ENCODE assay signal across 21 cellular contexts in genomic region chr11:107988397-107989158, GRCh38. TPM values are rescaled to one million over a fixed set of nuclear protein-coding genes. Genes with fewer than 3 reads are reported as not detected.
DNase-seq lines count a peak whose midpoint lies in the region; ATAC-seq, FAIRE-seq and TF ChIP-seq lines count a peak whose summit lies in the region.
"Had no signal": no experiment of that assay in that cellular context is flagged by ENCODE, and none has a peak within 500 bp of the region (broad histone marks: within the 10 kb centered on the region; RNA-seq: fewer than 3 reads in every experiment).

No MANE protein-coding gene starts in this region.

- ATAC-seq in lower lobe of right lung = peak; percentile 76 to 88
- no peak for ATAC-seq in GM21390 (IDR thresholded peaks at IDR 0.05; ENCODE audit: unreplicated experiment)
- ATAC-seq in HG03095 (IDR thresholded peaks at IDR 0.05; ENCODE audit: unreplicated experiment) = no peak
- ATAC-seq: activated CD8-positive, alpha-beta T cell treated with anti-CD3 and anti-CD28 coated beads, Interleukin-2, amount 10 ng/mL, durations not matched to agents 7 days and 5 days; stimulated activated naive CD8-positive, alpha-beta T cell treated with anti-CD3 and anti-CD28 coated beads, Interleukin-15, amount 100 ng/mL, for 72 hours had no signal

- H3K36me3 Mint-ChIP-seq in endodermal cell (ENCODE audit: low read depth) (no peaks in the 10 kb centered on the region), endothelial cell (ENCODE audit: low read depth, unreplicated experiment) (no peaks in the 10 kb centered on the region)

- peak; percentile 41 for FAIRE-seq in GM18507 (lab: Jason Lieb, UNC)
- FAIRE-seq: keratinocyte, urothelium cell line had no signal

- TF ChIP-seq CTCF in lower lobe of right lung (IDR thresholded peaks at IDR 0.05) = no peak
- TF ChIP-seq CTCF in endodermal cell (conservative IDR thresholded peaks at IDR 0.05) = no peak
- no peak for TF ChIP-seq CTCF in endothelial cell (IDR thresholded peaks at IDR 0.05; ENCODE audit: unreplicated experiment)

- H3K9me3 Mint-ChIP-seq in endodermal cell = no peaks in the 10 kb centered on the region
- no peaks in the 10 kb centered on the region for H3K9me3 Mint-ChIP-seq in endothelial cell (ENCODE audit: unreplicated experiment)
- H3K9me3 Mint-ChIP-seq: activated T-helper 2 cell treated with anti-CD3 and anti-CD28 coated beads, Interferon-gamma antibody, Interleukin-2, Interleukin-4, amounts not matched to agents 10 μg/mL and 5 μg/mL and 100 μg/mL, durations not matched to agents 14 hours and 24 hours and 36 hours; stimulated activated naive CD8-positive, alpha-beta T cell treated with anti-CD3 and anti-CD28 coated beads, Interleukin-15, amount 100 ng/mL, for 72 hours had no signal

- no peaks in the 10 kb centered on the region for H3K4me1 ChIP-seq in lower lobe of right lung
- no peaks in the 10 kb centered on the region for H3K4me1 ChIP-seq in endodermal cell (ENCODE audit: control insufficient read depth, insufficient read depth, low read length)

- DNase-seq in GM18507 (ENCODE audit: extremely low spot score, insufficient read length, low read depth) = no peak
- peak; percentile 34 for DNase-seq in NCI-H1436 treated with DMSO at 0.1 percent for 48 hours (lab: John Stamatoyannopoulos, UW)
- DNase-seq in SIG-M5 treated with dmso at 0.1 percent for 504 hours (lab: John Stamatoyannopoulos, UW; ENCODE audit: unreplicated experiment) = peak; percentile 93
- DNase-seq in lower lobe of right lung = no peak
- DNase-seq in endodermal cell = no peak
- DNase-seq in endothelial cell (ENCODE audit: low spot score) = no peak
- DNase-seq: activated CD8-positive, alpha-beta T cell treated with anti-CD3 and anti-CD28 coated beads, Interleukin-2, amount 10 ng/mL, durations not matched to agents 7 days and 5 days; DMS79 treated with DMSO at 0.1 percent for 48 hours; glutamatergic neuron; KG1; NCI-H2107; posterior cingulate gyrus; stimulated activated naive CD8-positive, alpha-beta T cell treated with anti-CD3 and anti-CD28 coated beads, Interleukin-15, amount 100 ng/mL, for 72 hours; WERI-Rb-1 had no signal

- H3K27ac Mint-ChIP-seq in endodermal cell (no peak overlapping the region), endothelial cell (ENCODE audit: unreplicated experiment) (no peak overlapping the region)
- H3K27ac Mint-ChIP-seq: activated CD8-positive, alpha-beta T cell treated with anti-CD3 and anti-CD28 coated beads, Interleukin-2, amount 10 ng/mL, durations not matched to agents 7 days and 5 days; activated T-helper 2 cell treated with anti-CD3 and anti-CD28 coated beads, Interferon-gamma antibody, Interleukin-2, Interleukin-4, amounts not matched to agents 10 μg/mL and 5 μg/mL and 100 μg/mL, durations not matched to agents 14 hours and 24 hours and 36 hours; stimulated activated naive CD8-positive, alpha-beta T cell treated with anti-CD3 and anti-CD28 coated beads, Interleukin-15, amount 100 ng/mL, for 72 hours had no signal

- intact Hi-C loops in lower lobe of right lung (cut with DNase I) = no loop called here

- H3K27ac ChIP-seq in lower lobe of right lung (no peak overlapping the region), endodermal cell (ENCODE audit: low read depth, low read length) (no peak overlapping the region)
- H3K27ac ChIP-seq: SK-N-MC, WERI-Rb-1 had no signal

- no peaks in the 10 kb centered on the region for H3K27me3 ChIP-seq in lower lobe of right lung (ENCODE audit: low read depth)
- no peaks in the 10 kb centered on the region for H3K27me3 ChIP-seq in endodermal cell (ENCODE audit: control insufficient read depth, insufficient read depth, low read length, poor library complexity, severe bottlenecking)
- H3K27me3 ChIP-seq: BLaER1 treated with 17β-estradiol and CSF1 and Interleukin-3, amounts not matched to agents 10 nM and 100 nM had no signal

- H3K9me3 ChIP-seq in lower lobe of right lung (no peaks in the 10 kb centered on the region), endodermal cell (ENCODE audit: control insufficient read depth, low read length) (no peaks in the 10 kb centered on the region)
- H3K9me3 ChIP-seq: BLaER1 treated with 17β-estradiol and CSF1 and Interleukin-3, amounts not matched to agents 10 nM and 100 nM had no signal

- no peak overlapping the region for H3K4me3 Mint-ChIP-seq in endodermal cell
- H3K4me3 Mint-ChIP-seq in endothelial cell (ENCODE audit: unreplicated experiment) = no peak overlapping the region
- H3K4me3 Mint-ChIP-seq: activated CD8-positive, alpha-beta T cell treated with anti-CD3 and anti-CD28 coated beads, Interleukin-2, amount 10 ng/mL, durations not matched to agents 7 days and 5 days; stimulated activated naive CD8-positive, alpha-beta T cell treated with anti-CD3 and anti-CD28 coated beads, Interleukin-15, amount 100 ng/mL, for 72 hours had no signal

- H3K9ac ChIP-seq in endodermal cell (ENCODE audit: extremely low read depth, low read length, poor library complexity, severe bottlenecking) = no peak overlapping the region
- H3K9ac ChIP-seq: BLaER1 treated with 17β-estradiol and CSF1 and Interleukin-3, amounts not matched to agents 10 nM and 100 nM had no signal

- H3K27me3 Mint-ChIP-seq in endodermal cell (ENCODE audit: insufficient read depth) (no peaks in the 10 kb centered on the region), endothelial cell (ENCODE audit: unreplicated experiment) (peaks cover 2% of the 10 kb centered on the region)
- H3K27me3 Mint-ChIP-seq: stimulated activated naive CD8-positive, alpha-beta T cell treated with anti-CD3 and anti-CD28 coated beads, Interleukin-15, amount 100 ng/mL, for 72 hours had no signal

- no peak overlapping the region for H3K4me3 ChIP-seq in lower lobe of right lung
- H3K4me3 ChIP-seq in endodermal cell (ENCODE audit: low read length) = no peak overlapping the region
- H3K4me3 ChIP-seq: BLaER1 treated with 17β-estradiol and CSF1 and Interleukin-3, amounts not matched to agents 10 nM and 100 nM; SK-N-MC had no signal

- H3K36me3 ChIP-seq in lower lobe of right lung (no peaks in the 10 kb centered on the region), endodermal cell (ENCODE audit: control insufficient read depth, insufficient read depth, low read length) (no peaks in the 10 kb centered on the region)
- H3K36me3 ChIP-seq: BLaER1 treated with 17β-estradiol and CSF1 and Interleukin-3, amounts not matched to agents 10 nM and 100 nM; WERI-Rb-1 had no signal

- 80 to 92% methylated on average over 1 to 5 of the region's 5 CpGs for WGBS in endodermal cell (ENCODE audit: insufficient coverage in 1 of 2, insufficient read length in 1 of 2), 2 experiments

- peaks cover 1% of the 10 kb centered on the region for H3K4me1 Mint-ChIP-seq in endodermal cell
- H3K4me1 Mint-ChIP-seq in endothelial cell (ENCODE audit: unreplicated experiment) = no peaks in the 10 kb centered on the region
- H3K4me1 Mint-ChIP-seq: stimulated activated naive CD8-positive, alpha-beta T cell treated with anti-CD3 and anti-CD28 coated beads, Interleukin-15, amount 100 ng/mL, for 72 hours had no signal

RNA-seq across cellular contexts. Expression of gene CUL5, which starts 20.1 kb away (rescaled TPM):
- total RNA-seq in lower lobe of right lung = 29.7 TPM
- 10 to 100 TPM; 33.8 to 40.0 TPM for total RNA-seq in endodermal cell
- polyA plus RNA-seq in endodermal cell (2013, experiment 1 of 2) = 22.4 TPM
- 24.9 TPM for polyA plus RNA-seq in endodermal cell (2013, experiment 2 of 2)
- total RNA-seq in endothelial cell (ENCODE audit: unreplicated experiment) = 38.9 TPM

Comparison
In these comparisons a context has a peak if more than half of its experiments do, and no peak if none do; other contexts are left out.
1. DNase-seq: peak in NCI-H1436 treated with DMSO at 0.1 percent for 48 hours (single experiment) and SIG-M5 treated with dmso at 0.1 percent for 504 hours (single experiment); none in GM18507 (single experiment), lower lobe of right lung (single experiment), endodermal cell (single experiment) and endothelial cell (single experiment).
2. ATAC-seq: peak in lower lobe of right lung (2 of 2); none in GM21390 (single experiment) and HG03095 (single experiment).